Comparison of ENCODE assay signal across 18 cellular contexts in the genomic region with DNA sequence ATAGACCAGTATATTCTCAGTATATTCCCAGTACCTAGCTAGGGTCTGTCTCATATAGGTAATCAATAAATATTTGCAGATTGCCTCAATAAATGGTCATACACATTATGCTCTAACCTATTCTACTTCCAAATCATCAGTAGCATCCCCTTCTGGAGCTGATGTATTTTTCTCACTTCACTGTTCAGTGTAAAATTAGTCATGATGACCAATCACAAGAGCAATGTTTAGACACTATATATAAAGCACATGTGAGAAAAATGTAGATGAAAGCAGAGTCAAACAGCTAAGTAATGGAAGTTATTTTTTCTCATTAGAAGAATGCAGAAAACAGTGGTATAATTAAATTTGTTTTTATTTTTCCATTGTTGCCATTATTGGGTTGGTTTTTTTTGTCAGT.
"Had no signal": no experiment of that assay in that cellular context is flagged by ENCODE, and none has a peak within 500 bp of the region (broad histone marks: within the 10 kb centered on the region; RNA-seq: fewer than 3 reads in every experiment).

No MANE protein-coding gene starts in this region.

- H3K9me3 ChIP-seq: adrenal gland, lower lobe of right lung, sigmoid colon, tibial nerve had no signal

- ATAC-seq: activated naive CD4-positive, alpha-beta T cell treated with anti-CD3 and anti-CD28 coated beads, Interleukin-2, amount 50 U/mL, for 72 hours; lower lobe of right lung; natural killer cell; T-cell had no signal

- H3K79me2 ChIP-seq: parathyroid adenoma had no signal

- H3K27ac ChIP-seq: adrenal gland, cardiac muscle cell, lower lobe of right lung, parathyroid adenoma, tibial nerve had no signal

- H3K4me1 ChIP-seq: lower lobe of right lung, parathyroid adenoma had no signal

- H3K4me3 ChIP-seq: adrenal gland, cardiac muscle cell, lower lobe of right lung, sigmoid colon, tibial nerve had no signal

- DNase-seq: activated CD4-positive, CD25-positive, alpha-beta regulatory T cell; activated CD8-positive, alpha-beta memory T cell treated with anti-CD3 and anti-CD28 coated beads for 24 hours; activated CD8-positive, alpha-beta memory T cell treated with anti-CD3 and anti-CD28 coated beads, Interleukin-2, amount 50 U/mL, for 48 hours; activated gamma-delta T cell treated with Interleukin-2 at 50 U/mL for 16 hours; adrenal gland; lower lobe of right lung; natural killer cell; sigmoid colon; stimulated activated CD8-positive, alpha-beta memory T cell treated with anti-CD3 and anti-CD28 coated beads, Interleukin-4, amount 100 ng/mL, for 48 hours; stimulated activated naive CD4-positive, alpha-beta T cell treated with Interleukin-2 at 50 U/mL for 16 hours; T-cell had no signal

- H3K27me3 ChIP-seq: adrenal gland, cardiac muscle cell, sigmoid colon, tibial nerve had no signal

- H3K9ac ChIP-seq: parathyroid adenoma had no signal

- FAIRE-seq: frontal cortex, keratinocyte, urothelium cell line had no signal

- H2AFZ ChIP-seq: parathyroid adenoma had no signal
